8 cellular contexts compared by ENCODE assay signal in genomic region chr10:72332423-72333110, GRCh38. TPM values are rescaled to one million over a fixed set of nuclear protein-coding genes. Genes with fewer than 3 reads are reported as not detected.
DNase-seq lines count a peak whose midpoint lies in the region; ATAC-seq and TF ChIP-seq lines count a peak whose summit lies in the region.

No MANE protein-coding gene starts in this region.

- peaks cover 0 to 12% of the 10 kb centered on the region in 2 donors for H3K36me3 ChIP-seq in psoas muscle (ENCODE audit: insufficient read depth in 1 of 2, low read depth in 1 of 2)

- TF ChIP-seq CTCF in GM12865 (IDR thresholded peaks at IDR 0.05; ENCODE audit: insufficient read depth, low read depth, low read length, missing control alignments) = no peak
- TF ChIP-seq CTCF in psoas muscle (IDR thresholded peaks at IDR 0.05) = no peak

- no peak for ATAC-seq in psoas muscle
- no peak for ATAC-seq in GM18873 (IDR thresholded peaks at IDR 0.05; ENCODE audit: low FRiP score, unreplicated experiment)

- no peaks in the 10 kb centered on the region for H3K9me3 ChIP-seq in psoas muscle

- DNase-seq in GM12865 (ENCODE audit: low read depth) = no peak
- peak; percentile 53 for DNase-seq in SK-N-DZ (ENCODE audit: low spot score)
- no peak for DNase-seq in epithelial cell of prostate (ENCODE audit: low read depth, low spot score)
- no peak for DNase-seq in psoas muscle
- DNase-seq in stimulated activated CD4-positive, alpha-beta T cell treated with anti-CD3 and anti-CD28 coated beads, Interleukin-15, amount 100 ng/mL, for 24 hours = no peak
- DNase-seq in activated CD4-positive, alpha-beta T cell treated with anti-CD3 and anti-CD28 coated beads for 1 hour = no peak
- DNase-seq in NCI-H1694 treated with DMSO at 0.1 percent for 48 hours (lab: John Stamatoyannopoulos, UW) = no peak

- H3K27me3 ChIP-seq in psoas muscle (ENCODE audit: insufficient read depth in 3 of 3, low read length in 2 of 3) = no peaks in the 10 kb centered on the region

- H3K27ac ChIP-seq in epithelial cell of prostate (peak overlapping the region; percentile 100), psoas muscle (peak overlapping the region; percentile 96)

- intact Hi-C loops in psoas muscle (cut with DNase I) = loop anchor here (5.0 to 10.0 kb wide), 3 partner anchors 110 to 378 kb away; partner anchors contain the start of genes ANAPC16 (in 1 of the 2) and ASCC1 (in 1 of the 2)

- peak overlapping the region; percentile 35 for H3K4me3 ChIP-seq in GM12865 (ENCODE audit: low read depth, low read length)
- H3K4me3 ChIP-seq in psoas muscle = no peak overlapping the region

- 44 to 56% (median 45%) methylated on average over 9 to 12 of the region's 12 CpGs for WGBS in psoas muscle, 3 donors

- H3K4me1 ChIP-seq in psoas muscle = peaks cover 73% of the 10 kb centered on the region

RNA-seq across cellular contexts. Expression of gene DNAJB12, which starts 22.2 kb away (rescaled TPM):
- 17.7 and 18.7 TPM in 2 replicates for polyA plus RNA-seq in SK-N-DZ (2014; cell fraction: cytosol; rRNA removed)
- 20.4 and 30.5 TPM in 2 replicates for polyA plus RNA-seq in SK-N-DZ (2014; cell fraction: nucleus; rRNA removed)
- 10 to 100 TPM; 24.0 to 38.7 (median 34.0) TPM for total RNA-seq in psoas muscle
- 10 to 100 TPM; 22.1 to 24.9 (median 22.5) TPM for polyA plus RNA-seq in psoas muscle

RNA-seq across cellular contexts. Expression of gene DDIT4, which starts 58.8 kb away (rescaled TPM):
- 50.3 and 61.1 TPM in 2 replicates for polyA plus RNA-seq in SK-N-DZ (2014; cell fraction: cytosol; rRNA removed)
- polyA plus RNA-seq in SK-N-DZ (2014; cell fraction: nucleus; rRNA removed) = 30.1 and 38.3 TPM in 2 replicates
- total RNA-seq in psoas muscle = 100 to 1,000 TPM in 1 of 4 donors, 10 to 100 TPM in 3; 16.1 to 220 (median 65.4) TPM
- 100 to 1,000 TPM; 114 to 744 (median 487) TPM for polyA plus RNA-seq in psoas muscle
